In genomic region chr2:12715258-12715865, GRCh38 we compare ENCODE assay signal across 8 cellular contexts. TPM values are rescaled to one million over a fixed set of nuclear protein-coding genes. Genes with fewer than 3 reads are reported as not detected.
A peak's percentile ranks its signal among the peaks of the same experiment; 100 is the strongest.
DNase-seq lines count a peak whose midpoint lies in the region; ATAC-seq and TF ChIP-seq lines count a peak whose summit lies in the region.

No MANE protein-coding gene starts in this region.

- DNase-seq in ELF-1 (ENCODE audit: low read depth, low spot score) (peak; percentile 10), SHP77 treated with DMSO at 0.1 percent for 48 hours (lab: John Stamatoyannopoulos, UW) (peak; percentile 57), fibroblast of pulmonary artery (ENCODE audit: low read depth) (no peak), psoas muscle (no peak), midbrain (lab: John Stamatoyannopoulos, UW) (no peak)
- no peak for DNase-seq in activated effector memory CD4-positive, alpha-beta T cell treated with Interleukin-2 at 50 U/mL for 16 hours

- peaks cover 23% of the 10 kb centered on the region for H3K4me1 ChIP-seq in psoas muscle

- H3K4me3 ChIP-seq in fibroblast of pulmonary artery (replicated peaks; ENCODE audit: low read depth, low read length): peak overlapping the region; percentile 69
- H3K4me3 ChIP-seq in psoas muscle: peak overlapping the region; percentile 90

- H3K27me3 ChIP-seq in psoas muscle (ENCODE audit: insufficient read depth in 3 of 3, low read length in 2 of 3): no peaks in the 10 kb centered on the region

- intact Hi-C loops in psoas muscle (cut with DNase I): loop anchor here (5.0 to 10.0 kb wide), 3 partner anchors 212 to 541 kb away; no protein-coding TSS in a partner anchor

- H3K9me3 ChIP-seq in psoas muscle: no peaks in the 10 kb centered on the region

- ATAC-seq in psoas muscle: no peak
- ATAC-seq in HG02970 (IDR thresholded peaks at IDR 0.05; ENCODE audit: low FRiP score, unreplicated experiment): no peak
- no peak for ATAC-seq in HG02571 (IDR thresholded peaks at IDR 0.05; ENCODE audit: unreplicated experiment)

- H3K27ac ChIP-seq in psoas muscle: peak overlapping the region; percentile 91

- TF ChIP-seq CTCF in fibroblast of pulmonary artery (IDR thresholded peaks at IDR 0.05; ENCODE audit: low read length, missing control alignments): no peak
- TF ChIP-seq CTCF in psoas muscle (IDR thresholded peaks at IDR 0.05): no peak

- WGBS in psoas muscle, 3 donors: 58 to 69% (median 59%) methylated on average over 6 of the region's 6 CpGs

- H3K36me3 ChIP-seq in psoas muscle (ENCODE audit: insufficient read depth in 1 of 2, low read depth in 1 of 2): no peaks in the 10 kb centered on the region

RNA-seq across cellular contexts. Expression of gene TRIB2, which starts 1.4 kb away (rescaled TPM):
- 10 to 100 TPM in 2 of 4 donors, 1 to 10 TPM in 2; 9.0 to 12.5 (median 11.1) TPM for total RNA-seq in psoas muscle
- polyA plus RNA-seq in psoas muscle: 10 to 100 TPM in 2 of 3 donors, 1 to 10 TPM in 1; 6.8 to 18.0 (median 14.3) TPM

Comparison
In these comparisons a context has a peak if more than half of its experiments do, and no peak if none do; other contexts are left out.
1. DNase-seq: peak in ELF-1 (single experiment) and SHP77 treated with DMSO at 0.1 percent for 48 hours (single experiment); none in fibroblast of pulmonary artery (single experiment), psoas muscle (0 of 2), activated effector memory CD4-positive, alpha-beta T cell treated with Interleukin-2 at 50 U/mL for 16 hours (single experiment) and midbrain (single experiment).